1 cellular context compared by ENCODE assay signal in genomic region chr19:32656379-32656778, GRCh38. TPM values are rescaled to one million over a fixed set of nuclear protein-coding genes. Genes with fewer than 3 reads are reported as not detected.
"Had no signal": no experiment of that assay in that cellular context is flagged by ENCODE, and none has a peak within 500 bp of the region (broad histone marks: within the 10 kb centered on the region; RNA-seq: fewer than 3 reads in every experiment).

No MANE protein-coding gene starts in this region.

RNA-seq across cellular contexts. Expression of gene RGS9BP, which starts 19.3 kb away (rescaled TPM):
- polyA plus RNA-seq: GM23338 had no signal
